ENCODE assay signal across 28 cellular contexts in genomic region chr21:14321042-14321441, GRCh38.
DNase-seq lines count a peak whose midpoint lies in the region; ATAC-seq, FAIRE-seq and TF ChIP-seq lines count a peak whose summit lies in the region.
"Had no signal": no experiment of that assay in that cellular context is flagged by ENCODE, and none has a peak within 500 bp of the region (broad histone marks: within the 10 kb centered on the region; RNA-seq: fewer than 3 reads in every experiment).

No MANE protein-coding gene starts in this region.

- CTCF ChIA-PET in MCF 10A (lab: Yijun Ruan, JAX) = interaction anchor here (0.5 to 2.1 kb wide), 13 partner anchors 12 to 1409 kb away, joined by 3 to 6 read pairs (median 4); partner anchors contain the start of gene HSPA13

- no peak overlapping the region for H3K4me3 ChIP-seq in breast epithelium
- no peak overlapping the region for H3K4me3 ChIP-seq in bronchial epithelial cell (ENCODE audit: low read depth, low read length)
- no peak overlapping the region for H3K4me3 ChIP-seq in gastrocnemius medialis
- H3K4me3 ChIP-seq: gastroesophageal sphincter, stomach, upper lobe of right lung had no signal

- DNase-seq in MCF 10A (ENCODE audit: unreplicated experiment) (peak; percentile 61), breast epithelium (ENCODE audit: low spot score in 2 of 2) (no peak), RKO (ENCODE audit: low spot score) (peak; percentile 25), bronchial epithelial cell (ENCODE audit: low read depth) (peak; percentile 17), gastrocnemius medialis (no peak)
- DNase-seq in stimulated activated naive B cell treated with anti-CD40 and anti-IgM and Interleukin-4, amounts not matched to agents 10 μg/mL and 1 μg/mL and 100 μg/mL, for 72 hours = no peak
- DNase-seq in activated naive CD8-positive, alpha-beta T cell treated with anti-CD3 and anti-CD28 coated beads for 36 hours = no peak
- DNase-seq: dermis blood vessel endothelial cell; DMS 273 treated with DMSO at 0.1 percent for 48 hours; H7; NCI-H2029 treated with DMSO at 0.1 percent for 48 hours; NCI-H510A; nephron progenitor cell; SHP77; stimulated activated CD4-positive, alpha-beta T cell treated with anti-CD3 and anti-CD28 coated beads, Interleukin-2, amount 100 ng/mL, for 24 hours; stomach; T-helper 2 cell; upper lobe of right lung had no signal

- H3K27ac ChIP-seq in breast epithelium = no peak overlapping the region
- H3K27ac ChIP-seq in gastrocnemius medialis = no peak overlapping the region
- H3K27ac ChIP-seq: C4-2B, epithelial cell of prostate, gastroesophageal sphincter, stomach, upper lobe of right lung had no signal

- H3K27me3 ChIP-seq in breast epithelium (no peaks in the 10 kb centered on the region), bronchial epithelial cell (ENCODE audit: control insufficient read depth, insufficient read depth, low read length) (no peaks in the 10 kb centered on the region), gastrocnemius medialis (no peaks in the 10 kb centered on the region)
- H3K27me3 ChIP-seq: gastroesophageal sphincter, stomach, upper lobe of right lung had no signal

- no peaks in the 10 kb centered on the region for H3K36me3 Mint-ChIP-seq in MCF 10A (ENCODE audit: insufficient read depth, unreplicated experiment)
- H3K36me3 Mint-ChIP-seq in stimulated activated naive B cell treated with anti-CD40 and anti-IgM and Interleukin-4, amounts not matched to agents 10 μg/mL and 1 μg/mL and 100 μg/mL, for 72 hours = no peaks in the 10 kb centered on the region
- H3K36me3 Mint-ChIP-seq in activated naive CD8-positive, alpha-beta T cell treated with anti-CD3 and anti-CD28 coated beads for 36 hours = no peaks in the 10 kb centered on the region
- H3K36me3 Mint-ChIP-seq: activated naive CD8-positive, alpha-beta T cell; brain had no signal

- H3K9me3 Mint-ChIP-seq in MCF 10A (ENCODE audit: unreplicated experiment) = peaks cover 7% of the 10 kb centered on the region
- H3K9me3 Mint-ChIP-seq in stimulated activated naive B cell treated with anti-CD40 and anti-IgM and Interleukin-4, amounts not matched to agents 10 μg/mL and 1 μg/mL and 100 μg/mL, for 72 hours = no peaks in the 10 kb centered on the region
- no peaks in the 10 kb centered on the region for H3K9me3 Mint-ChIP-seq in activated naive CD8-positive, alpha-beta T cell treated with anti-CD3 and anti-CD28 coated beads for 36 hours
- H3K9me3 Mint-ChIP-seq: activated T-helper 1 cell treated with anti-CD3 and anti-CD28 coated beads, Interleukin-12 subunit alpha, Interleukin-12 subunit beta, Interleukin-2, Interleukin-4 antibody, amounts not matched to agents 30 ng/mL and 10 ng/mL and 1 ng/mL, durations not matched to agents 14 hours and 24 hours and 36 hours; brain; nephron progenitor cell had no signal

- no peak overlapping the region for H3K27ac Mint-ChIP-seq in MCF 10A (ENCODE audit: low read depth, unreplicated experiment)
- no peak overlapping the region for H3K27ac Mint-ChIP-seq in stimulated activated naive B cell treated with anti-CD40 and anti-IgM and Interleukin-4, amounts not matched to agents 10 μg/mL and 1 μg/mL and 100 μg/mL, for 72 hours
- H3K27ac Mint-ChIP-seq in activated naive CD8-positive, alpha-beta T cell treated with anti-CD3 and anti-CD28 coated beads for 36 hours = no peak overlapping the region
- H3K27ac Mint-ChIP-seq: activated naive CD8-positive, alpha-beta T cell; activated T-helper 1 cell treated with anti-CD3 and anti-CD28 coated beads, Interleukin-12 subunit alpha, Interleukin-12 subunit beta, Interleukin-2, Interleukin-4 antibody, amounts not matched to agents 30 ng/mL and 10 ng/mL and 1 ng/mL, durations not matched to agents 14 hours and 24 hours and 36 hours; brain; nephron progenitor cell had no signal

- FAIRE-seq in bronchial epithelial cell (lab: Jason Lieb, UNC) = no peak
- FAIRE-seq: A204.1, GM12891 had no signal

- peaks cover 11% of the 10 kb centered on the region for H3K4me1 Mint-ChIP-seq in MCF 10A (ENCODE audit: insufficient read depth, unreplicated experiment)
- no peaks in the 10 kb centered on the region for H3K4me1 Mint-ChIP-seq in stimulated activated naive B cell treated with anti-CD40 and anti-IgM and Interleukin-4, amounts not matched to agents 10 μg/mL and 1 μg/mL and 100 μg/mL, for 72 hours
- no peaks in the 10 kb centered on the region for H3K4me1 Mint-ChIP-seq in activated naive CD8-positive, alpha-beta T cell treated with anti-CD3 and anti-CD28 coated beads for 36 hours
- H3K4me1 Mint-ChIP-seq: brain, nephron progenitor cell had no signal

- no peak overlapping the region for H3K4me3 Mint-ChIP-seq in MCF 10A (ENCODE audit: unreplicated experiment)
- no peak overlapping the region for H3K4me3 Mint-ChIP-seq in stimulated activated naive B cell treated with anti-CD40 and anti-IgM and Interleukin-4, amounts not matched to agents 10 μg/mL and 1 μg/mL and 100 μg/mL, for 72 hours
- no peak overlapping the region for H3K4me3 Mint-ChIP-seq in activated naive CD8-positive, alpha-beta T cell treated with anti-CD3 and anti-CD28 coated beads for 36 hours
- H3K4me3 Mint-ChIP-seq: activated naive CD8-positive, alpha-beta T cell; activated T-helper 1 cell treated with anti-CD3 and anti-CD28 coated beads, Interleukin-12 subunit alpha, Interleukin-12 subunit beta, Interleukin-2, Interleukin-4 antibody, amounts not matched to agents 30 ng/mL and 10 ng/mL and 1 ng/mL, durations not matched to agents 14 hours and 24 hours and 36 hours; brain; nephron progenitor cell had no signal

- H3K9me3 ChIP-seq in breast epithelium = no peaks in the 10 kb centered on the region
- no peaks in the 10 kb centered on the region for H3K9me3 ChIP-seq in gastrocnemius medialis
- H3K9me3 ChIP-seq: gastroesophageal sphincter, stomach, upper lobe of right lung had no signal

- intact Hi-C loops in MCF 10A (cut with micrococcal nuclease) = no loop called here
- intact Hi-C loops in breast epithelium (cut with DNase I; ENCODE audit: low total_unique reads) = no loop called here
- intact Hi-C loops in gastrocnemius medialis (cut with DNase I; ENCODE audit: low total_unique reads) = no loop called here

- in situ Hi-C loops in gastrocnemius medialis (cut with MboI; ENCODE audit: low sequenced_read_pairs in 4 of 4) = no loop called here

- TF ChIP-seq CTCF in MCF 10A (IDR thresholded peaks at IDR 0.05; ENCODE audit: unreplicated experiment) (no peak), breast epithelium (IDR thresholded peaks at IDR 0.05) (no peak), bronchial epithelial cell (IDR thresholded peaks at IDR 0.05; ENCODE audit: insufficient read depth, low read length, severe bottlenecking) (no peak), gastrocnemius medialis (IDR thresholded peaks at IDR 0.05 in 4 of 5, conservative IDR thresholded peaks at IDR 0.05 in 1 of 5) (no peak)

- TF ChIP-seq POLR2A in breast epithelium (IDR thresholded peaks at IDR 0.05) (no peak), gastrocnemius medialis (IDR thresholded peaks at IDR 0.05) (no peak)

- BruUV-seq in MCF 10A (replicated peaks; lab: Mats Ljungman, UMichigan) = no TSS peak

- H3K36me3 ChIP-seq in breast epithelium = no peaks in the 10 kb centered on the region
- no peaks in the 10 kb centered on the region for H3K36me3 ChIP-seq in bronchial epithelial cell (ENCODE audit: control insufficient read depth, insufficient read depth, low read length)
- H3K36me3 ChIP-seq in gastrocnemius medialis = no peaks in the 10 kb centered on the region
- H3K36me3 ChIP-seq: gastroesophageal sphincter, stomach, upper lobe of right lung had no signal

- H3K4me1 ChIP-seq in breast epithelium (no peaks in the 10 kb centered on the region), gastrocnemius medialis (no peaks in the 10 kb centered on the region)
- H3K4me1 ChIP-seq: gastroesophageal sphincter, stomach, upper lobe of right lung had no signal

- POLR2A ChIA-PET in MCF 10A (lab: Yijun Ruan, JAX) = interaction anchor here (0.8 to 2.8 kb wide), 4 partner anchors 28 to 62 kb away, joined by 3 to 10 read pairs (median 5); partner anchors contain the start of gene HSPA13

- ATAC-seq in stimulated activated naive B cell treated with anti-CD40 and anti-IgM and Interleukin-4, amounts not matched to agents 10 μg/mL and 1 μg/mL and 100 μg/mL, for 72 hours (replicated peaks) = no peak
- ATAC-seq in gastrocnemius medialis = no peak
- ATAC-seq in GM19452 (IDR thresholded peaks at IDR 0.05; ENCODE audit: unreplicated experiment) = no peak
- ATAC-seq: activated CD4-positive, CD25-positive, alpha-beta regulatory T cell treated with anti-CD3 and anti-CD28 coated beads, Interleukin-2, amount 50 U/mL, for 24 hours; gastroesophageal sphincter; upper lobe of right lung had no signal

- no peaks in the 10 kb centered on the region for H3K27me3 Mint-ChIP-seq in MCF 10A (ENCODE audit: insufficient read depth, unreplicated experiment)
- H3K27me3 Mint-ChIP-seq in stimulated activated naive B cell treated with anti-CD40 and anti-IgM and Interleukin-4, amounts not matched to agents 10 μg/mL and 1 μg/mL and 100 μg/mL, for 72 hours = peaks cover 5 to 11% of the 10 kb centered on the region in 2 donors
- peaks cover 9% of the 10 kb centered on the region for H3K27me3 Mint-ChIP-seq in activated naive CD8-positive, alpha-beta T cell treated with anti-CD3 and anti-CD28 coated beads for 36 hours

Comparison
In these comparisons a context has a peak if more than half of its experiments do, and no peak if none do; other contexts are left out.
1. DNase-seq: peak in MCF 10A (single experiment), RKO (single experiment) and bronchial epithelial cell (single experiment); none in breast epithelium (0 of 2), stimulated activated naive B cell treated with anti-CD40 and anti-IgM and Interleukin-4, amounts not matched to agents 10 μg/mL and 1 μg/mL and 100 μg/mL, for 72 hours (single experiment), gastrocnemius medialis (0 of 2) and activated naive CD8-positive, alpha-beta T cell treated with anti-CD3 and anti-CD28 coated beads for 36 hours (single experiment).